In the genomic region with DNA sequence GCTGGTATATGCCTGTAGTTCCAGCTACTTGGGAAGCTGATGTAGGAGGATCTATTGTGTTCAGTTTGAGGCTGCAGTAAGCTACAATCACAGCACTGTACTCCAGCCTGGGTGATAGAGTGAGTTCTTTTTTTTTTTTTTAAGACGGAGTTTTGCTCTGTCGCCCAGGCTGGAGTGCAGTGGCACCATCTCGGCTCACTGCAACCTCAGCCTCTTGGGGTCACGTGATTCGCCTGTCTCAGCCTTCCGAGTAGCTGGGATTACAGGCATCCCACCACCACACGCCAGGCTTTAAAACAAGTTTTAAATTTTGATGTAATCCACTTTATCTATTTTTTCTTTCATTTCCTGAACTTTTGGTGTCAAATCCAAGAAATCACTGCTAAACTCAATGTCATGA, we compare ENCODE assay signal across 21 cellular contexts.
DNase-seq lines count a peak whose midpoint lies in the region; ATAC-seq, FAIRE-seq and TF ChIP-seq lines count a peak whose summit lies in the region.
"Had no signal": no experiment of that assay in that cellular context is flagged by ENCODE, and none has a peak within 500 bp of the region (broad histone marks: within the 10 kb centered on the region; RNA-seq: fewer than 3 reads in every experiment).

No MANE protein-coding gene starts in this region.

- H3K9me2 ChIP-seq in Karpas-422 (replicated peaks; ENCODE audit: insufficient read depth, low read length) = no peaks in the 10 kb centered on the region

- peak overlapping the region; percentile 93 for H3K27ac Mint-ChIP-seq in chondrocyte (ENCODE audit: unreplicated experiment)
- H3K27ac Mint-ChIP-seq: activated CD4-positive, alpha-beta memory T cell treated with anti-CD3 and anti-CD28 coated beads, Interleukin-2, amount 10 ng/mL, durations not matched to agents 7 days and 5 days; activated naive CD4-positive, alpha-beta T cell treated with anti-CD3 and anti-CD28 coated beads, Interleukin-2, amount 50 U/mL, for 24 hours; CD4-positive, alpha-beta T cell had no signal

- H3K27ac ChIP-seq in Karpas-422 (ENCODE audit: low read length) (peak overlapping the region; percentile 97), osteoblast (ENCODE audit: low read depth, low read length) (peak overlapping the region; percentile 63)
- H3K27ac ChIP-seq: colonic mucosa, foreskin keratinocyte, WERI-Rb-1 had no signal

- DNase-seq in ELF-1 (ENCODE audit: low read depth, low spot score) = peak; percentile 15
- peak; percentile 68 for DNase-seq in Karpas-422
- no peak for DNase-seq in chondrocyte (ENCODE audit: low spot score)
- DNase-seq in osteoblast (ENCODE audit: insufficient read length, low spot score, missing footprints) = no peak
- no peak for DNase-seq in activated CD4-positive, alpha-beta T cell treated with anti-CD3 and anti-CD28 coated beads for 4 hours
- no peak for DNase-seq in H54 (ENCODE audit: insufficient read length, low spot score)
- DNase-seq: activated CD4-positive, alpha-beta memory T cell treated with anti-CD3 and anti-CD28 coated beads, Interleukin-2, amount 10 ng/mL, durations not matched to agents 7 days and 5 days; activated T-cell treated with anti-CD3 and anti-CD28 coated beads, Interleukin-2, amount 50 U/mL, for 4 hours; CD4-positive, alpha-beta T cell; colonic mucosa; foreskin keratinocyte; NCI-H1417 treated with DMSO at 0.1 percent for 48 hours; NCI-H774; stimulated activated CD4-positive, alpha-beta T cell treated with anti-CD3 and anti-CD28 coated beads, Interleukin-12 subunit alpha, Interleukin-12 subunit beta, amount 100 ng/mL, for 4 hours; T-helper 2 cell; WERI-Rb-1 had no signal

- ATAC-seq in GM18867 (IDR thresholded peaks at IDR 0.05; ENCODE audit: unreplicated experiment) (no peak), HG03457 (IDR thresholded peaks at IDR 0.05; ENCODE audit: unreplicated experiment) (no peak)
- ATAC-seq: activated T-cell treated with anti-CD3 and anti-CD28 coated beads, Interleukin-2, amount 50 U/mL, for 4 hours; foreskin keratinocyte had no signal

- H3K79me2 ChIP-seq in Karpas-422 (ENCODE audit: low read length) (peaks cover 9% of the 10 kb centered on the region; the same call in 1 of the 2 replicates), osteoblast (ENCODE audit: insufficient read depth, low read length) (no peaks in the 10 kb centered on the region)

- H2AFZ ChIP-seq in Karpas-422 (ENCODE audit: low read length) (0 out of 2 replicates have a peak overlapping the region, but pooled peaks have one; percentile 1), osteoblast (ENCODE audit: low read length) (no peak overlapping the region)

- peaks cover 21% of the 10 kb centered on the region for H3K4me1 Mint-ChIP-seq in chondrocyte (ENCODE audit: low read depth)
- H3K4me1 Mint-ChIP-seq: activated CD4-positive, alpha-beta memory T cell treated with anti-CD3 and anti-CD28 coated beads, Interleukin-2, amount 10 ng/mL, durations not matched to agents 7 days and 5 days; activated naive CD4-positive, alpha-beta T cell treated with anti-CD3 and anti-CD28 coated beads, Interleukin-2, amount 50 U/mL, for 24 hours had no signal

- TF ChIP-seq CTCF in chondrocyte (IDR thresholded peaks at IDR 0.05) (no peak), osteoblast (IDR thresholded peaks at IDR 0.05; ENCODE audit: extremely low read depth, low read depth, low read length) (no peak)

- H3K4me1 ChIP-seq in Karpas-422 (ENCODE audit: low read length) (peaks cover 38% of the 10 kb centered on the region), osteoblast (ENCODE audit: insufficient read depth, low read length) (peaks cover 20% of the 10 kb centered on the region)
- H3K4me1 ChIP-seq: colonic mucosa, foreskin keratinocyte had no signal

- H3K9ac ChIP-seq in Karpas-422 (ENCODE audit: low read length) = peak overlapping the region; percentile 59

- no peaks in the 10 kb centered on the region for H3K27me3 Mint-ChIP-seq in chondrocyte (ENCODE audit: low read depth)
- H3K27me3 Mint-ChIP-seq: activated CD4-positive, alpha-beta memory T cell treated with anti-CD3 and anti-CD28 coated beads, Interleukin-2, amount 10 ng/mL, durations not matched to agents 7 days and 5 days; activated naive CD4-positive, alpha-beta T cell treated with anti-CD3 and anti-CD28 coated beads, Interleukin-2, amount 50 U/mL, for 24 hours; brain; CD4-positive, alpha-beta T cell had no signal

- FAIRE-seq in H54 (lab: Jason Lieb, UNC) = no peak
- FAIRE-seq: HTR-8/SVneo had no signal

- peaks cover 7% of the 10 kb centered on the region for H3K36me3 Mint-ChIP-seq in chondrocyte (ENCODE audit: low read depth)

- peak overlapping the region; percentile 63 for H3K4me3 ChIP-seq in Karpas-422 (ENCODE audit: low read length)
- H3K4me3 ChIP-seq in osteoblast (ENCODE audit: insufficient read depth, low read length) = no peak overlapping the region
- H3K4me3 ChIP-seq: colonic mucosa had no signal

- no peaks in the 10 kb centered on the region for H3K9me3 ChIP-seq in Karpas-422 (ENCODE audit: low read length)
- H3K9me3 ChIP-seq in osteoblast (ENCODE audit: low read depth, low read length) = no peaks in the 10 kb centered on the region
- H3K9me3 ChIP-seq: colonic mucosa had no signal

- H3K4me2 ChIP-seq in Karpas-422 (ENCODE audit: low read depth, low read length, poor library complexity, severe bottlenecking) = peak overlapping the region; percentile 91
- H3K4me2 ChIP-seq in osteoblast (ENCODE audit: insufficient read depth, low read length) = no peak overlapping the region

- no peaks in the 10 kb centered on the region for H3K27me3 ChIP-seq in Karpas-422 (ENCODE audit: low read length)
- H3K27me3 ChIP-seq in osteoblast (ENCODE audit: insufficient read depth, low read length) = no peaks in the 10 kb centered on the region
- H3K27me3 ChIP-seq: colonic mucosa, foreskin keratinocyte had no signal

- no peaks in the 10 kb centered on the region for H3K9me3 Mint-ChIP-seq in chondrocyte (ENCODE audit: low read depth)
- H3K9me3 Mint-ChIP-seq: activated CD4-positive, alpha-beta memory T cell treated with anti-CD3 and anti-CD28 coated beads, Interleukin-2, amount 10 ng/mL, durations not matched to agents 7 days and 5 days; activated naive CD4-positive, alpha-beta T cell treated with anti-CD3 and anti-CD28 coated beads, Interleukin-2, amount 50 U/mL, for 24 hours; activated T-cell treated with anti-CD3 and anti-CD28 coated beads, Interleukin-2, amount 50 U/mL, for 4 hours; brain; CD4-positive, alpha-beta T cell had no signal

- no peak for TF ChIP-seq POLR2A in H54 (IDR thresholded peaks at IDR 0.05; ENCODE audit: low read depth, low read length)

- H4K20me1 ChIP-seq in Karpas-422 (ENCODE audit: insufficient read depth, low read depth, low read length) (no peaks in the 10 kb centered on the region), osteoblast (ENCODE audit: insufficient read depth, low read length) (no peaks in the 10 kb centered on the region)

- H3K4me3 Mint-ChIP-seq in chondrocyte (ENCODE audit: unreplicated experiment) = peak overlapping the region; percentile 40
- H3K4me3 Mint-ChIP-seq: activated CD4-positive, alpha-beta memory T cell treated with anti-CD3 and anti-CD28 coated beads, Interleukin-2, amount 10 ng/mL, durations not matched to agents 7 days and 5 days; activated naive CD4-positive, alpha-beta T cell treated with anti-CD3 and anti-CD28 coated beads, Interleukin-2, amount 50 U/mL, for 24 hours; activated T-cell treated with anti-CD3 and anti-CD28 coated beads, Interleukin-2, amount 50 U/mL, for 4 hours; CD4-positive, alpha-beta T cell had no signal

- H3K36me3 ChIP-seq in Karpas-422 (ENCODE audit: insufficient read depth, low read length) = no peaks in the 10 kb centered on the region
- H3K36me3 ChIP-seq in osteoblast (ENCODE audit: insufficient read depth, low read length) = no peaks in the 10 kb centered on the region

Comparison
In these comparisons a context has a peak if more than half of its experiments do, and no peak if none do; other contexts are left out.
1. DNase-seq: peak in ELF-1 (single experiment) and Karpas-422 (single experiment); none in chondrocyte (single experiment), osteoblast (single experiment), activated CD4-positive, alpha-beta T cell treated with anti-CD3 and anti-CD28 coated beads for 4 hours (0 of 2) and H54 (single experiment).